ENCODE assay signal across 1 cellular context in the genomic region with DNA sequence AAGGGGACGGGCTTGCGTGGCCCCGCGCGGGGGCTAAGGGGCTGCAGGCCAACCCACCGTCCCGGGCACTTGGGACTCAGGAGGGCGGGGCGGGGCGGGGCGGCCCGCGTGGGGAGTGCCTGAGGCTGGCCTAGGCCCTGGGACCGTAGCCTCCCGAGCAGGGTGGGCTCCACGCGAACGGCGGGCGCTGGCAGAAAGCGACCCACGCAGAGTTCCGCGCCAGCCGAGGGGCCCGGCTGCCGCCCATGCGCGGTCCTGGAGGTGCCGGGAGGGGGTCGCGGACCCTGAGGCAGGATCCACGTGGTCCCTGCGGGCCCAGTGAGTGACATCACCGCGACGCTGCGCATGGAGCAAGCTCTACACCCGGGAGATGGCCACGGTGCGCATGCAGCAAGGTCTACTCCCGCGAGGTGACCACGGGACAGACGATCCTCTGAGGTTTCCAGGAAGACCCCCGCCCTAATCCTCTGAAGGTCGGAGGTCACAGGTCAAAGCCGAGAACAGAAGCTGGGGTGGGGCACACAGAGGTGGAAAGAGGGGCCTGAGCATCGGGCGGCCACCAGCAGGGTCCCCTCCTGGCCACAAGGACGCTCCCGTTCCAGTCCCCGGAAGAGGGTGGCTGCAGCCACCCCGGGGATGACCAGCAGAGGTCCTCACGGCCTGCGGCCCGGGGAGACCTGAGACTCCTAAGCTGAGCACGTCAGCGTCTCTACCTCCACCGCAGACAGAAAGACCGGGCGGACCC.
A peak's percentile ranks its signal among the peaks of the same experiment; 100 is the strongest.
TF ChIP-seq lines count a peak whose summit lies in the region.

No MANE protein-coding gene starts in this region.

TF ChIP-seq in HepG2, 621 proteins besides CTCF, POLR2A, EP300 and RAD21 (continued from another document and continues in another):
- TF ChIP-seq ZHX2 (IDR thresholded peaks at IDR 0.05; ENCODE audit: low read depth) = 0 out of 2 replicates have a peak, but pooled peaks have one; percentile 25
- no peak for TF ChIP-seq ZHX2 (CRISPR knock-in tag; IDR thresholded peaks at IDR 0.05; ENCODE audit: borderline replicate concordance)
- TF ChIP-seq NAIF1 (CRISPR knock-in tag; IDR thresholded peaks at IDR 0.05; ENCODE audit: borderline replicate concordance) = no peak
- no peak for TF ChIP-seq ZNF30 (CRISPR knock-in tag; IDR thresholded peaks at IDR 0.05)
- TF ChIP-seq MXD3 (CRISPR knock-in tag; IDR thresholded peaks at IDR 0.05) = peak; percentile 84
- TF ChIP-seq, protein P1, sequence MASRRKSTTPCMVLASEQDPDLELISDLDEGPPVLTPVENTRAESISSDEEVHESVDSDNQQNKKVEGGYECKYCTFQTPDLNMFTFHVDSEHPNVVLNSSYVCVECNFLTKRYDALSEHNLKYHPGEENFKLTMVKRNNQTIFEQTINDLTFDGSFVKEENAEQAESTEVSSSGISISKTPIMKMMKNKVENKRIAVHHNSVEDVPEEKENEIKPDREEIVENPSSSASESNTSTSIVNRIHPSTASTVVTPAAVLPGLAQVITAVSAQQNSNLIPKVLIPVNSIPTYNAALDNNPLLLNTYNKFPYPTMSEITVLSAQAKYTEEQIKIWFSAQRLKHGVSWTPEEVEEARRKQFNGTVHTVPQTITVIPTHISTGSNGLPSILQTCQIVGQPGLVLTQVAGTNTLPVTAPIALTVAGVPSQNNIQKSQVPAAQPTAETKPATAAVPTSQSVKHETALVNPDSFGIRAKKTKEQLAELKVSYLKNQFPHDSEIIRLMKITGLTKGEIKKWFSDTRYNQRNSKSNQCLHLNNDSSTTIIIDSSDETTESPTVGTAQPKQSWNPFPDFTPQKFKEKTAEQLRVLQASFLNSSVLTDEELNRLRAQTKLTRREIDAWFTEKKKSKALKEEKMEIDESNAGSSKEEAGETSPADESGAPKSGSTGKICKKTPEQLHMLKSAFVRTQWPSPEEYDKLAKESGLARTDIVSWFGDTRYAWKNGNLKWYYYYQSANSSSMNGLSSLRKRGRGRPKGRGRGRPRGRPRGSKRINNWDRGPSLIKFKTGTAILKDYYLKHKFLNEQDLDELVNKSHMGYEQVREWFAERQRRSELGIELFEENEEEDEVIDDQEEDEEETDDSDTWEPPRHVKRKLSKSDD (CRISPR knock-in tag; IDR thresholded peaks at IDR 0.05; ENCODE audit: low read depth) = peak; percentile 71; the same call in 1 of the 2 replicates
- TF ChIP-seq NFYC (CRISPR knock-in tag; IDR thresholded peaks at IDR 0.05) = no peak
- TF ChIP-seq NONO (IDR thresholded peaks at IDR 0.05) = no peak
- TF ChIP-seq NONO (CRISPR knock-in tag; conservative IDR thresholded peaks at IDR 0.05) = peak; percentile 51; the same call in 1 of the 2 replicates
- TF ChIP-seq PHF20 (CRISPR knock-in tag; IDR thresholded peaks at IDR 0.05) = no peak; the same call in 1 of the 2 replicates
- no peak; the same call in 1 of the 2 replicates for TF ChIP-seq GMEB2 (CRISPR knock-in tag; IDR thresholded peaks at IDR 0.05; ENCODE audit: low read depth)
- no peak for TF ChIP-seq ZNF432 (CRISPR knock-in tag; IDR thresholded peaks at IDR 0.05; ENCODE audit: borderline replicate concordance)
- peak; percentile 83; the same call in 1 of the 2 replicates for TF ChIP-seq ZSCAN21 (CRISPR knock-in tag; IDR thresholded peaks at IDR 0.05; ENCODE audit: borderline replicate concordance)
- 0 out of 2 replicates have a peak, but pooled peaks have one; percentile 66 for TF ChIP-seq ZMAT3 (CRISPR knock-in tag; conservative IDR thresholded peaks at IDR 0.05)
- no peak for TF ChIP-seq LRRFIP1 (CRISPR knock-in tag; conservative IDR thresholded peaks at IDR 0.05)
- TF ChIP-seq, protein P2, sequence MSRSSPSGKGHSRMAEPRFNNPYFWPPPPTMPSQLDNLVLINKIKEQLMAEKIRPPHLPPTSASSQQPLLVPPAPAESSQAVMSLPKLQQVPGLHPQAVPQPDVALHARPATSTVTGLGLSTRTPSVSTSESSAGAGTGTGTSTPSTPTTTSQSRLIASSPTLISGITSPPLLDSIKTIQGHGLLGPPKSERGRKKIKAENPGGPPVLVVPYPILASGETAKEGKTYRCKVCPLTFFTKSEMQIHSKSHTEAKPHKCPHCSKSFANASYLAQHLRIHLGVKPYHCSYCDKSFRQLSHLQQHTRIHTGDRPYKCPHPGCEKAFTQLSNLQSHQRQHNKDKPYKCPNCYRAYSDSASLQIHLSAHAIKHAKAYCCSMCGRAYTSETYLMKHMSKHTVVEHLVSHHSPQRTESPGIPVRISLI (CRISPR knock-in tag; IDR thresholded peaks at IDR 0.05; ENCODE audit: borderline replicate concordance) = no peak
- TF ChIP-seq SCMH1 (CRISPR knock-in tag; IDR thresholded peaks at IDR 0.05; ENCODE audit: borderline replicate concordance) = no peak
- TF ChIP-seq, protein P3, sequence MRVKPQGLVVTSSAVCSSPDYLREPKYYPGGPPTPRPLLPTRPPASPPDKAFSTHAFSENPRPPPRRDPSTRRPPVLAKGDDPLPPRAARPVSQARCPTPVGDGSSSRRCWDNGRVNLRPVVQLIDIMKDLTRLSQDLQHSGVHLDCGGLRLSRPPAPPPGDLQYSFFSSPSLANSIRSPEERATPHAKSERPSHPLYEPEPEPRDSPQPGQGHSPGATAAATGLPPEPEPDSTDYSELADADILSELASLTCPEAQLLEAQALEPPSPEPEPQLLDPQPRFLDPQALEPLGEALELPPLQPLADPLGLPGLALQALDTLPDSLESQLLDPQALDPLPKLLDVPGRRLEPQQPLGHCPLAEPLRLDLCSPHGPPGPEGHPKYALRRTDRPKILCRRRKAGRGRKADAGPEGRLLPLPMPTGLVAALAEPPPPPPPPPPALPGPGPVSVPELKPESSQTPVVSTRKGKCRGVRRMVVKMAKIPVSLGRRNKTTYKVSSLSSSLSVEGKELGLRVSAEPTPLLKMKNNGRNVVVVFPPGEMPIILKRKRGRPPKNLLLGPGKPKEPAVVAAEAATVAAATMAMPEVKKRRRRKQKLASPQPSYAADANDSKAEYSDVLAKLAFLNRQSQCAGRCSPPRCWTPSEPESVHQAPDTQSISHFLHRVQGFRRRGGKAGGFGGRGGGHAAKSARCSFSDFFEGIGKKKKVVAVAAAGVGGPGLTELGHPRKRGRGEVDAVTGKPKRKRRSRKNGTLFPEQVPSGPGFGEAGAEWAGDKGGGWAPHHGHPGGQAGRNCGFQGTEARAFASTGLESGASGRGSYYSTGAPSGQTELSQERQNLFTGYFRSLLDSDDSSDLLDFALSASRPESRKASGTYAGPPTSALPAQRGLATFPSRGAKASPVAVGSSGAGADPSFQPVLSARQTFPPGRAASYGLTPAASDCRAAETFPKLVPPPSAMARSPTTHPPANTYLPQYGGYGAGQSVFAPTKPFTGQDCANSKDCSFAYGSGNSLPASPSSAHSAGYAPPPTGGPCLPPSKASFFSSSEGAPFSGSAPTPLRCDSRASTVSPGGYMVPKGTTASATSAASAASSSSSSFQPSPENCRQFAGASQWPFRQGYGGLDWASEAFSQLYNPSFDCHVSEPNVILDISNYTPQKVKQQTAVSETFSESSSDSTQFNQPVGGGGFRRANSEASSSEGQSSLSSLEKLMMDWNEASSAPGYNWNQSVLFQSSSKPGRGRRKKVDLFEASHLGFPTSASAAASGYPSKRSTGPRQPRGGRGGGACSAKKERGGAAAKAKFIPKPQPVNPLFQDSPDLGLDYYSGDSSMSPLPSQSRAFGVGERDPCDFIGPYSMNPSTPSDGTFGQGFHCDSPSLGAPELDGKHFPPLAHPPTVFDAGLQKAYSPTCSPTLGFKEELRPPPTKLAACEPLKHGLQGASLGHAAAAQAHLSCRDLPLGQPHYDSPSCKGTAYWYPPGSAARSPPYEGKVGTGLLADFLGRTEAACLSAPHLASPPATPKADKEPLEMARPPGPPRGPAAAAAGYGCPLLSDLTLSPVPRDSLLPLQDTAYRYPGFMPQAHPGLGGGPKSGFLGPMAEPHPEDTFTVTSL (CRISPR knock-in tag; IDR thresholded peaks at IDR 0.05; ENCODE audit: borderline replicate concordance) = peak; percentile 25
- peak; percentile 85; the same call in 1 of the 2 replicates for TF ChIP-seq HOXA3 (CRISPR knock-in tag; IDR thresholded peaks at IDR 0.05)
- no peak for TF ChIP-seq ZNF660 (CRISPR knock-in tag; IDR thresholded peaks at IDR 0.05; ENCODE audit: borderline replicate concordance, low read depth)
- no peak for TF ChIP-seq FOXM1 (CRISPR knock-in tag; IDR thresholded peaks at IDR 0.05)
- no peak for TF ChIP-seq MAF1 (CRISPR knock-in tag; IDR thresholded peaks at IDR 0.05; ENCODE audit: borderline replicate concordance)
- TF ChIP-seq ZNF652 (CRISPR knock-in tag; IDR thresholded peaks at IDR 0.05; ENCODE audit: borderline replicate concordance, low read depth) = no peak
- TF ChIP-seq, protein P4, sequence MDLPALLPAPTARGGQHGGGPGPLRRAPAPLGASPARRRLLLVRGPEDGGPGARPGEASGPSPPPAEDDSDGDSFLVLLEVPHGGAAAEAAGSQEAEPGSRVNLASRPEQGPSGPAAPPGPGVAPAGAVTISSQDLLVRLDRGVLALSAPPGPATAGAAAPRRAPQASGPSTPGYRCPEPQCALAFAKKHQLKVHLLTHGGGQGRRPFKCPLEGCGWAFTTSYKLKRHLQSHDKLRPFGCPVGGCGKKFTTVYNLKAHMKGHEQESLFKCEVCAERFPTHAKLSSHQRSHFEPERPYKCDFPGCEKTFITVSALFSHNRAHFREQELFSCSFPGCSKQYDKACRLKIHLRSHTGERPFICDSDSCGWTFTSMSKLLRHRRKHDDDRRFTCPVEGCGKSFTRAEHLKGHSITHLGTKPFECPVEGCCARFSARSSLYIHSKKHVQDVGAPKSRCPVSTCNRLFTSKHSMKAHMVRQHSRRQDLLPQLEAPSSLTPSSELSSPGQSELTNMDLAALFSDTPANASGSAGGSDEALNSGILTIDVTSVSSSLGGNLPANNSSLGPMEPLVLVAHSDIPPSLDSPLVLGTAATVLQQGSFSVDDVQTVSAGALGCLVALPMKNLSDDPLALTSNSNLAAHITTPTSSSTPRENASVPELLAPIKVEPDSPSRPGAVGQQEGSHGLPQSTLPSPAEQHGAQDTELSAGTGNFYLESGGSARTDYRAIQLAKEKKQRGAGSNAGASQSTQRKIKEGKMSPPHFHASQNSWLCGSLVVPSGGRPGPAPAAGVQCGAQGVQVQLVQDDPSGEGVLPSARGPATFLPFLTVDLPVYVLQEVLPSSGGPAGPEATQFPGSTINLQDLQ (CRISPR knock-in tag; IDR thresholded peaks at IDR 0.05) = no peak
- TF ChIP-seq ZNF562 (CRISPR knock-in tag; IDR thresholded peaks at IDR 0.05; ENCODE audit: borderline replicate concordance) = no peak
- TF ChIP-seq SMAD9 (CRISPR knock-in tag; IDR thresholded peaks at IDR 0.05) = peak; percentile 50; the same call in 1 of the 2 replicates
